Comparison of ENCODE assay signal across 10 cellular contexts in the genomic region with DNA sequence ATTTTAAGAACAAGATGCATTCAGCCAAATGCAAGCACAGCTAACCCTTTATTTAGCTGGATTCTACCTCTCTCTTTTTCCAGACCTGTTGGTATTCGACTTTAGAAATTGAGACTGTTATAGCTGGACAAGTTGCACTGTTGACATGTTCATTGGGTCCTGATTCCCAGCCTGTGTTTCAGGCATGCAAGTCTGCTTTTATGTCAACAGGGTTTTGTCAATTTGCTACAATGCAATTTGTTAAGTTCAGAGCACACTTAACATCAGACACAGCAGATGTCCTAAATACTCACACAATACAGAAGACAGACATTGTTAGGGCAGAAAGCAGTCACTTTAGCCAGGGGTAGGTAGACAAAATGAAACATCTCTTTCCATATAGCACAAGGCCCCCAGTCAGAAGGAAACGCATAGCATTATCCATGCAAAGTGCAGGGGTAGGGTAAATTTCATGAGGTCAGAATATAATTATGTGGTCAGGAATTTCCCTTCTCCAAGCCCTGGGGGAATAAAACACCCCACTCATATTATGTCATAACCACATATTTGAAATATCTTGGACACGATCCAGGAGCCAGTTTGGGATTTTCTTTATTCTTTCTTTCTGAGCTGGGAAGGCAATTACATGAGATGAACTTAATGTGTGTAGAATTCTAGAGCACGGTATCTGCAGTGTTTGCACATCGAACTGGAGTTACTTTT.
DNase-seq lines count a peak whose midpoint lies in the region; ATAC-seq and TF ChIP-seq lines count a peak whose summit lies in the region.
"Had no signal": no experiment of that assay in that cellular context is flagged by ENCODE, and none has a peak within 500 bp of the region (broad histone marks: within the 10 kb centered on the region; RNA-seq: fewer than 3 reads in every experiment).

No MANE protein-coding gene starts in this region.

- H3K36me3 ChIP-seq in PC-3 (ENCODE audit: low read depth, low read length), result no peaks in the 10 kb centered on the region
- no peaks in the 10 kb centered on the region for H3K36me3 ChIP-seq in smooth muscle cell (ENCODE audit: low read depth)
- no peaks in the 10 kb centered on the region for H3K36me3 ChIP-seq in esophagus squamous epithelium
- H3K36me3 ChIP-seq: adrenal gland had no signal

- peak overlapping the region; percentile 42 for H3K4me2 ChIP-seq in PC-3 (ENCODE audit: low read length)
- H3K4me2 ChIP-seq in smooth muscle cell, result peak overlapping the region; percentile 30

- intact Hi-C loops in PC-3 (cut with micrococcal nuclease) (no loop called here), esophagus squamous epithelium (cut with DNase I) (no loop called here)

- no peak overlapping the region for H3K4me3 ChIP-seq in PC-3 (ENCODE audit: low read length)
- H3K4me3 ChIP-seq in smooth muscle cell, result no peak overlapping the region
- H3K4me3 ChIP-seq in esophagus squamous epithelium, result no peak overlapping the region
- H3K4me3 ChIP-seq: adrenal gland had no signal

- H4K20me1 ChIP-seq in PC-3 (ENCODE audit: low read length), result no peaks in the 10 kb centered on the region
- H4K20me1 ChIP-seq in smooth muscle cell (ENCODE audit: low read depth), result no peaks in the 10 kb centered on the region

- no peak overlapping the region for H3K27ac ChIP-seq in PC-3 (ENCODE audit: low read length)
- peak overlapping the region; percentile 59 for H3K27ac ChIP-seq in smooth muscle cell (ENCODE audit: low read depth)
- H3K27ac ChIP-seq in esophagus squamous epithelium, result no peak overlapping the region

- peak; percentile 2 for DNase-seq in NCI-H2196 (lab: John Stamatoyannopoulos, UW; ENCODE audit: unreplicated experiment)
- DNase-seq in NCI-H2196 treated with DMSO at 0.1 percent for 48 hours (lab: John Stamatoyannopoulos, UW; ENCODE audit: unreplicated experiment), result no peak
- peak; percentile 72 for DNase-seq in PC-3
- peak; percentile 31 for DNase-seq in fibroblast of gingiva (ENCODE audit: low read depth)
- DNase-seq in smooth muscle cell (lab: John Stamatoyannopoulos, UW; ENCODE audit: unreplicated experiment), result no peak
- DNase-seq in esophagus squamous epithelium (lab: John Stamatoyannopoulos, UW), result no peak
- DNase-seq: adrenal gland; stimulated activated CD4-positive, alpha-beta T cell treated with anti-CD3 and anti-CD28 coated beads, Interleukin-12 subunit alpha, Interleukin-12 subunit beta, amount 100 ng/mL, for 4 hours had no signal

- H3K9me3 ChIP-seq in PC-3 (ENCODE audit: low read length) (no peaks in the 10 kb centered on the region), smooth muscle cell (replicated peaks; ENCODE audit: low read depth) (no peaks in the 10 kb centered on the region), esophagus squamous epithelium (no peaks in the 10 kb centered on the region)
- H3K9me3 ChIP-seq: adrenal gland had no signal

- H3K27me3 ChIP-seq in PC-3 (ENCODE audit: low read length) (no peaks in the 10 kb centered on the region), smooth muscle cell (ENCODE audit: low read depth) (no peaks in the 10 kb centered on the region), esophagus squamous epithelium (no peaks in the 10 kb centered on the region)
- H3K27me3 ChIP-seq: adrenal gland had no signal

- H3K4me1 ChIP-seq in PC-3 (ENCODE audit: insufficient read depth, low read length), result peaks cover 14% of the 10 kb centered on the region; the same call in 1 of the 2 replicates
- H3K4me1 ChIP-seq in smooth muscle cell (ENCODE audit: low read depth), result peaks cover 9% of the 10 kb centered on the region
- no peaks in the 10 kb centered on the region for H3K4me1 ChIP-seq in esophagus squamous epithelium

- no peak overlapping the region for H3K9ac ChIP-seq in PC-3 (ENCODE audit: low read length)
- no peak overlapping the region for H3K9ac ChIP-seq in smooth muscle cell (ENCODE audit: low read depth)

- no peaks in the 10 kb centered on the region for H3K79me2 ChIP-seq in PC-3 (ENCODE audit: low read length)
- no peaks in the 10 kb centered on the region for H3K79me2 ChIP-seq in smooth muscle cell (ENCODE audit: low read depth)

- TF ChIP-seq CTCF in PC-3 (conservative IDR thresholded peaks at IDR 0.05; ENCODE audit: low read depth, low read length) (no peak), smooth muscle cell (IDR thresholded peaks at IDR 0.05; ENCODE audit: borderline replicate concordance, insufficient read depth, poor library complexity, severe bottlenecking) (no peak), esophagus squamous epithelium (IDR thresholded peaks at IDR 0.05) (no peak)

- POLR2A ChIA-PET in PC-3 (lab: Charles Lee; ENCODE audit: unreplicated experiment), result no interaction called here

- BruUV-seq in PC-3 (replicated peaks; lab: Mats Ljungman, UMichigan), result no TSS peak

- 50% methylated on average over 5 of the region's 5 CpGs for WGBS in smooth muscle cell (ENCODE audit: low lambda C conversion rate)
- 21 to 31% methylated on average over 5 of the region's 5 CpGs for WGBS in esophagus squamous epithelium, 2 donors

- H3F3A ChIP-seq in PC-3 (ENCODE audit: low read length, unreplicated experiment) (no peaks in the 10 kb centered on the region), smooth muscle cell (ENCODE audit: low read depth) (no peaks in the 10 kb centered on the region)

- CTCF ChIA-PET in PC-3 (lab: Charles Lee), result no interaction called here

- TF ChIP-seq POLR2A in esophagus squamous epithelium (IDR thresholded peaks at IDR 0.05), result no peak

- no peaks in the 10 kb centered on the region for H3K9me2 ChIP-seq in PC-3 (replicated peaks; ENCODE audit: low read length)

- H2AFZ ChIP-seq in PC-3 (ENCODE audit: low read length), result no peak overlapping the region
- no peak overlapping the region for H2AFZ ChIP-seq in smooth muscle cell (ENCODE audit: low read depth)

- ATAC-seq in PC-3 (no peak), GM18519 (IDR thresholded peaks at IDR 0.05; ENCODE audit: low FRiP score, unreplicated experiment) (no peak), HG03159 (IDR thresholded peaks at IDR 0.05; ENCODE audit: unreplicated experiment) (no peak)

Comparison
In these comparisons a context has a peak if more than half of its experiments do, and no peak if none do; other contexts are left out.
1. DNase-seq: peak in NCI-H2196 (single experiment), PC-3 (single experiment) and fibroblast of gingiva (single experiment); none in NCI-H2196 treated with DMSO at 0.1 percent for 48 hours (single experiment), smooth muscle cell (single experiment) and esophagus squamous epithelium (single experiment).